Comparison of ENCODE assay signal across 9 cellular contexts in genomic region chr6:63802606-63803206, GRCh38.
A peak's percentile ranks its signal among the peaks of the same experiment; 100 is the strongest.
DNase-seq lines count a peak whose midpoint lies in the region; ATAC-seq, FAIRE-seq and TF ChIP-seq lines count a peak whose summit lies in the region.
"Had no signal": no experiment of that assay in that cellular context is flagged by ENCODE, and none has a peak within 500 bp of the region (broad histone marks: within the 10 kb centered on the region; RNA-seq: fewer than 3 reads in every experiment).

No MANE protein-coding gene starts in this region.

- dilution Hi-C loops in endothelial cell of umbilical vein (cut with MboI; ENCODE audit: extremely low pct_ligation_motif_present, low sequenced_read_pairs) = no loop called here

- peak; percentile 3 for DNase-seq in NCI-H510A treated with DMSO at 0.1 percent for 48 hours (lab: John Stamatoyannopoulos, UW)
- DNase-seq in NCI-H510A (lab: John Stamatoyannopoulos, UW) = no peak
- DNase-seq in NCI-H69 (lab: John Stamatoyannopoulos, UW) = peak; percentile 16
- peak; percentile 47 for DNase-seq in endothelial cell of umbilical vein (ENCODE audit: low read depth, low spot score)
- DNase-seq in small intestine = peak; percentile 36
- DNase-seq in activated CD8-positive, alpha-beta memory T cell treated with anti-CD3 and anti-CD28 coated beads for 24 hours = no peak
- DNase-seq: T-helper 17 cell had no signal

- no peak for TF ChIP-seq POLR2A in endothelial cell of umbilical vein (IDR thresholded peaks at IDR 0.05; ENCODE audit: low read depth, low read length)

- no peak overlapping the region for H3K4me2 ChIP-seq in endothelial cell of umbilical vein (ENCODE audit: insufficient read depth, low read length)

- H3K27ac ChIP-seq in endothelial cell of umbilical vein (ENCODE audit: insufficient read depth, low read depth, low read length) (no peak overlapping the region), small intestine (ENCODE audit: low read depth in 1 of 2, low read length in 1 of 2) (no peak overlapping the region)

- H3K27me3 ChIP-seq in endothelial cell of umbilical vein (ENCODE audit: control insufficient read depth in 2 of 2, insufficient read depth in 2 of 2, low read length in 2 of 2) (no peaks in the 10 kb centered on the region), small intestine (ENCODE audit: control insufficient read depth in 2 of 2, insufficient read depth in 2 of 2, low read length in 2 of 2) (no peaks in the 10 kb centered on the region)

- no TSS peak for BruUV-seq in endothelial cell of umbilical vein (replicated peaks; lab: Mats Ljungman, UMichigan)

- CTCF ChIA-PET in endothelial cell of umbilical vein (lab: Charles Lee) = interaction anchor here (0.6 to 7.8 kb wide), 47 partner anchors 8 to 531 kb away, joined by 3 to 183 read pairs (median 5); partner anchors contain the start of gene PHF3

- no peaks in the 10 kb centered on the region for H3K79me2 ChIP-seq in endothelial cell of umbilical vein (ENCODE audit: control insufficient read depth, insufficient read depth, low read length)

- intact Hi-C loops in endothelial cell of umbilical vein (cut with micrococcal nuclease) = loop anchor here (1.0 to 2.0 kb wide), 4 partner anchors 38 to 494 kb away; no protein-coding TSS in a partner anchor

- no peaks in the 10 kb centered on the region for H4K20me1 ChIP-seq in endothelial cell of umbilical vein (replicated peaks; ENCODE audit: control insufficient read depth, extremely low read depth, insufficient read depth, low read length)

- POLR2A ChIA-PET in endothelial cell of umbilical vein (lab: Charles Lee) = interaction anchor here (0.5 to 0.9 kb wide), 2 partner anchors 452 to 455 kb away, joined by 4 to 5 read pairs; no protein-coding TSS in a partner anchor

- peak; percentile 41 to 42 for TF ChIP-seq CTCF in endothelial cell of umbilical vein (IDR thresholded peaks at IDR 0.05; ENCODE audit: extremely low read depth in 1 of 2, insufficient read depth in 1 of 2, low read depth in 1 of 2, low read length in 2 of 2)

- H3K36me3 ChIP-seq in endothelial cell of umbilical vein (ENCODE audit: control insufficient read depth in 2 of 2, extremely low read depth in 1 of 2, insufficient read depth in 2 of 2, low read length in 2 of 2) = no peaks in the 10 kb centered on the region
- H3K36me3 ChIP-seq in small intestine (ENCODE audit: control insufficient read depth in 2 of 2, insufficient read depth in 2 of 2, low read length in 2 of 2) = no peaks in the 10 kb centered on the region

- FAIRE-seq in endothelial cell of umbilical vein (lab: Jason Lieb, UNC) (no peak), small intestine (lab: Jason Lieb, UNC) (peak; percentile 55)

- H3K4me3 ChIP-seq in endothelial cell of umbilical vein (replicated peaks in 1 of 3; ENCODE audit: insufficient read depth in 1 of 3, low read depth in 1 of 3, low read length in 3 of 3) = no peak overlapping the region
- no peak overlapping the region for H3K4me3 ChIP-seq in small intestine (ENCODE audit: low read depth in 1 of 2, low read length in 2 of 2)

- H3K9me1 ChIP-seq in endothelial cell of umbilical vein (replicated peaks; ENCODE audit: control insufficient read depth, extremely low read depth, insufficient read depth, low read length) = no peaks in the 10 kb centered on the region

- WGBS in small intestine, 3 donors = 46 to 58% (median 51%) methylated on average over 2 of the region's 2 CpGs

- H3K9ac ChIP-seq in endothelial cell of umbilical vein (replicated peaks; ENCODE audit: extremely low read depth, insufficient read depth, low read length) = no peak overlapping the region

- H3K4me1 ChIP-seq in endothelial cell of umbilical vein (ENCODE audit: control insufficient read depth, extremely low read depth, insufficient read depth, low read length) (peaks cover 40% of the 10 kb centered on the region), small intestine (ENCODE audit: control insufficient read depth in 2 of 2, insufficient read depth in 1 of 2, low read depth in 1 of 2, low read length in 1 of 2) (no peaks in the 10 kb centered on the region)

- ATAC-seq in GM21576 (IDR thresholded peaks at IDR 0.05; ENCODE audit: unreplicated experiment) (no peak), HG02678 (IDR thresholded peaks at IDR 0.05; ENCODE audit: unreplicated experiment) (no peak)
- ATAC-seq: T-helper 17 cell had no signal

- H3K9me3 ChIP-seq in endothelial cell of umbilical vein (replicated peaks; ENCODE audit: control insufficient read depth, insufficient read depth, low read length) (no peaks in the 10 kb centered on the region), small intestine (ENCODE audit: control insufficient read depth, low read depth) (no peaks in the 10 kb centered on the region)

- H2AFZ ChIP-seq in endothelial cell of umbilical vein (ENCODE audit: low read depth, low read length) = no peak overlapping the region

TF ChIP-seq in endothelial cell of umbilical vein, 7 proteins besides CTCF, POLR2A, EP300 and RAD21:
- TF ChIP-seq EZH2 (IDR thresholded peaks at IDR 0.05; ENCODE audit: borderline replicate concordance, low read depth, low read length, severe bottlenecking) (no peak), FOS (IDR thresholded peaks at IDR 0.05; ENCODE audit: borderline replicate concordance, insufficient read depth, low read length) (no peak), POLR2AphosphoS5 (IDR thresholded peaks at IDR 0.05; ENCODE audit: insufficient read depth, low read depth, low read length) (no peak), MYC (IDR thresholded peaks at IDR 0.05; ENCODE audit: low read depth, low read length) (no peak), GATA2 (IDR thresholded peaks at IDR 0.05; ENCODE audit: insufficient read depth, insufficient read length, low read depth, low read length) (no peak), MAX (IDR thresholded peaks at IDR 0.05; ENCODE audit: insufficient read depth, insufficient read length) (no peak), JUN (IDR thresholded peaks at IDR 0.05; ENCODE audit: borderline replicate concordance, insufficient read depth, insufficient read length, low read depth) (no peak)

Comparison
In these comparisons a context has a peak if more than half of its experiments do, and no peak if none do; other contexts are left out.
1. DNase-seq: peak in NCI-H510A treated with DMSO at 0.1 percent for 48 hours (single experiment), NCI-H69 (single experiment), endothelial cell of umbilical vein (single experiment) and small intestine (single experiment); none in NCI-H510A (single experiment) and activated CD8-positive, alpha-beta memory T cell treated with anti-CD3 and anti-CD28 coated beads for 24 hours (single experiment).